28 cellular contexts compared by ENCODE assay signal in genomic region chr17:38343608-38343980, GRCh38. TPM values are rescaled to one million over a fixed set of nuclear protein-coding genes. Genes with fewer than 3 reads are reported as not detected.
"Had no signal": no experiment of that assay in that cellular context is flagged by ENCODE, and none has a peak within 500 bp of the region (broad histone marks: within the 10 kb centered on the region; RNA-seq: fewer than 3 reads in every experiment).

TSS of gene GPR179 (minus strand) at chr17:38343956. CDS start at chr17:38343789, 167 bp downstream.

- H3K27ac Mint-ChIP-seq: activated CD8-positive, alpha-beta T cell treated with anti-CD3 and anti-CD28 coated beads, Interleukin-2, amount 10 ng/mL, durations not matched to agents 7 days and 5 days; activated naive CD4-positive, alpha-beta T cell treated with anti-CD3 and anti-CD28 coated beads, Interleukin-2, amount 50 U/mL, for 24 hours; T-helper 1 cell treated with Interleukin-12 subunit alpha and Interleukin-12 subunit beta and Interleukin-4 antibody, amounts not matched to agents 30 μg/mL and 1 μg/mL, for 36 hours; WTC11 had no signal

- DNase-seq: activated CD4-positive, alpha-beta T cell treated with anti-CD3 and anti-CD28 coated beads for 48 hours; activated CD4-positive, alpha-beta T cell treated with anti-CD3 and anti-CD28 coated beads, Interleukin-2, amount 50 U/mL, for 4 hours; activated CD4-positive, CD25-positive, alpha-beta regulatory T cell treated with anti-CD3 and anti-CD28 coated beads, Interleukin-2, amount 50 U/mL, for 72 hours; activated CD8-positive, alpha-beta memory T cell treated with anti-CD3 and anti-CD28 coated beads, Interleukin-2, amount 50 U/mL, for 48 hours; activated CD8-positive, alpha-beta T cell treated with anti-CD3 and anti-CD28 coated beads, Interleukin-2, amount 10 ng/mL, durations not matched to agents 7 days and 5 days; activated effector memory CD4-positive, alpha-beta T cell treated with Interleukin-2 at 50 U/mL for 16 hours; activated naive CD4-positive, alpha-beta T cell; activated T-cell treated with anti-CD3 and anti-CD28 coated beads, Interleukin-2, amount 50 U/mL, for 1 hour; aorta; central memory CD4-positive, alpha-beta T cell; Karpas-422; MM.1S; NCI-H1105; NCI-H1436 treated with DMSO at 0.1 percent for 48 hours; NCI-H1930; NCI-H226; NCI-H526 treated with DMSO at 0.1 percent for 48 hours; NCI-H82; NK-92 treated with Interleukin-12 subunit alpha and Interleukin-12 subunit beta, amount 100 ng/mL, for 24 hours; PC-9; SHP77 treated with DMSO at 0.1 percent for 48 hours; T-helper 9 cell had no signal

- FAIRE-seq: bronchial epithelial cell, K562 had no signal

- H3K9me3 Mint-ChIP-seq: activated naive CD4-positive, alpha-beta T cell treated with anti-CD3 and anti-CD28 coated beads, Interleukin-2, amount 50 U/mL, for 24 hours; activated T-helper 1 cell treated with anti-CD3 and anti-CD28 coated beads, Interleukin-12 subunit alpha, Interleukin-12 subunit beta, Interleukin-2, Interleukin-4 antibody, amounts not matched to agents 30 ng/mL and 10 ng/mL and 1 ng/mL, durations not matched to agents 14 hours and 24 hours and 36 hours; T-helper 1 cell treated with Interleukin-12 subunit alpha and Interleukin-12 subunit beta and Interleukin-4 antibody, amounts not matched to agents 30 μg/mL and 1 μg/mL, for 36 hours; WTC11 had no signal

- ATAC-seq: activated CD8-positive, alpha-beta T cell treated with anti-CD3 and anti-CD28 coated beads, Interleukin-2, amount 10 ng/mL, durations not matched to agents 7 days and 5 days; K562; WTC11 had no signal

- H3K27me3 Mint-ChIP-seq: activated naive CD4-positive, alpha-beta T cell treated with anti-CD3 and anti-CD28 coated beads, Interleukin-2, amount 50 U/mL, for 24 hours had no signal

- H3K36me3 Mint-ChIP-seq: activated naive CD4-positive, alpha-beta T cell treated with anti-CD3 and anti-CD28 coated beads, Interleukin-2, amount 50 U/mL, for 24 hours; WTC11 had no signal

- H3K4me1 Mint-ChIP-seq: activated naive CD4-positive, alpha-beta T cell treated with anti-CD3 and anti-CD28 coated beads, Interleukin-2, amount 50 U/mL, for 24 hours had no signal

- H3K4me3 Mint-ChIP-seq: activated CD8-positive, alpha-beta T cell treated with anti-CD3 and anti-CD28 coated beads, Interleukin-2, amount 10 ng/mL, durations not matched to agents 7 days and 5 days; activated naive CD4-positive, alpha-beta T cell treated with anti-CD3 and anti-CD28 coated beads, Interleukin-2, amount 50 U/mL, for 24 hours; activated T-helper 1 cell treated with anti-CD3 and anti-CD28 coated beads, Interleukin-12 subunit alpha, Interleukin-12 subunit beta, Interleukin-2, Interleukin-4 antibody, amounts not matched to agents 30 ng/mL and 10 ng/mL and 1 ng/mL, durations not matched to agents 14 hours and 24 hours and 36 hours; T-helper 1 cell treated with Interleukin-12 subunit alpha and Interleukin-12 subunit beta and Interleukin-4 antibody, amounts not matched to agents 30 μg/mL and 1 μg/mL, for 36 hours; WTC11 had no signal

- H2AFZ ChIP-seq: PC-9 had no signal

- H3K4me2 ChIP-seq: PC-9 had no signal

- H3K27ac ChIP-seq: PC-9 had no signal

- H3K4me3 ChIP-seq: K562, PC-9 had no signal

RNA-seq across cellular contexts. Expression of gene GPR179, which starts in this region (rescaled TPM):
- total RNA-seq: aorta, K562 had no signal
- polyA plus RNA-seq: K562 had no signal
